ENCODE assay signal across 11 cellular contexts in the genomic region with DNA sequence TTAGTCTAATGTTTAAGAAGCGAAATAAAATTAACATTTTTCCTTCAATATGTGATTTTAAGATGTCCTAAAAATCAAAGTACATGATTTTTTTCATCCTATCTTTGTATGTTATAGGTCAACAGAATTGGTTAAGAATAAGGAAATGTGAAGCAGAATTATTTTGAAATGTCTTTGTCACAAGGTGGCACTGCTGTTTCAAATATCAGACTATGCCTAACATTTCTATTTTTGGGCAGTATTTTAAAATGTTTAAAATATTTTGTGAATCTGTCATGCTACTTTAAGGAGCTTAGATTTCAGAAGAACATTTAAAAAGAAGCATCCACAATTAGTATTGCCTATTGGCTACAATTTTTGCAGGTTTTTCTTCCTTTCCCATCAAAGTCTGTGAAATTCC. TPM values are rescaled to one million over a fixed set of nuclear protein-coding genes. Genes with fewer than 3 reads are reported as not detected.
DNase-seq lines count a peak whose midpoint lies in the region; ATAC-seq, FAIRE-seq and TF ChIP-seq lines count a peak whose summit lies in the region.
"Had no signal": no experiment of that assay in that cellular context is flagged by ENCODE, and none has a peak within 500 bp of the region (broad histone marks: within the 10 kb centered on the region; RNA-seq: fewer than 3 reads in every experiment).

No MANE protein-coding gene starts in this region.

- H3K36me3 Mint-ChIP-seq in MCF 10A (ENCODE audit: insufficient read depth, unreplicated experiment), result no peaks in the 10 kb centered on the region
- H3K36me3 Mint-ChIP-seq in type B pancreatic cell, result no peaks in the 10 kb centered on the region

- POLR2A ChIA-PET in MCF 10A (lab: Yijun Ruan, JAX), result interaction anchor here (0.5 kb wide), 1 partner anchor 729 kb away, joined by 3 read pairs; no protein-coding TSS in a partner anchor

- BruUV-seq in MCF 10A (replicated peaks; lab: Mats Ljungman, UMichigan) (no TSS peak), mammary epithelial cell (replicated peaks; lab: Mats Ljungman, UMichigan) (no TSS peak)

- no peak overlapping the region for H3K4me2 ChIP-seq in mammary epithelial cell (ENCODE audit: insufficient read depth, low read depth, low read length)

- H3K4me3 ChIP-seq in mammary epithelial cell (replicated peaks in 1 of 3; ENCODE audit: insufficient read depth in 1 of 3, low read depth in 2 of 3, low read length in 3 of 3) (no peak overlapping the region), heart left ventricle (no peak overlapping the region)

- 0% methylated on average over 1 of the region's 1 CpG for WGBS in mammary epithelial cell (ENCODE audit: low coverage, missing lambda C conversion rate)
- WGBS in heart left ventricle, 4 donors, result 24 to 32% (median 30%) methylated on average over 1 of the region's 1 CpG

- no peak for TF ChIP-seq POLR2A in heart left ventricle (IDR thresholded peaks at IDR 0.05)

- FAIRE-seq in endometrium (lab: Jason Lieb, UNC), result peak; percentile 15

- no peak overlapping the region for H2AFZ ChIP-seq in mammary epithelial cell (ENCODE audit: low read depth, low read length)

- CTCF ChIA-PET in MCF 10A (lab: Yijun Ruan, JAX) (interaction anchor here (0.9 to 3.0 kb wide), 3 partner anchors 12 to 344 kb away, joined by 3 to 20 read pairs (median 3); no protein-coding TSS in a partner anchor), mammary epithelial cell (lab: Charles Lee; ENCODE audit: low non-redundant PET) (no interaction called here)

- no peaks in the 10 kb centered on the region for H3K36me3 ChIP-seq in mammary epithelial cell (ENCODE audit: insufficient read depth, low read length)
- H3K36me3 ChIP-seq in heart left ventricle, result no peaks in the 10 kb centered on the region

- peak; percentile 42 for DNase-seq in MCF 10A (ENCODE audit: unreplicated experiment)
- no peak for DNase-seq in mammary epithelial cell
- DNase-seq in NCI-H446 (lab: John Stamatoyannopoulos, UW), result peak; percentile 62 to 72
- DNase-seq in type B pancreatic cell (ENCODE audit: extremely low spot score, unreplicated experiment), result no peak
- DNase-seq in activated CD4-positive, alpha-beta T cell treated with anti-CD3 and anti-CD28 coated beads for 1 hour, result no peak
- no peak for DNase-seq in heart left ventricle
- DNase-seq: NCI-H2081 treated with DMSO at 0.1 percent for 48 hours had no signal

- no peaks in the 10 kb centered on the region for H3K4me1 Mint-ChIP-seq in MCF 10A (ENCODE audit: insufficient read depth, unreplicated experiment)
- no peaks in the 10 kb centered on the region for H3K4me1 Mint-ChIP-seq in type B pancreatic cell (ENCODE audit: unreplicated experiment)

- H3K4me1 ChIP-seq in mammary epithelial cell (ENCODE audit: insufficient read depth, low read length), result no peaks in the 10 kb centered on the region
- H3K4me1 ChIP-seq in heart left ventricle, result no peaks in the 10 kb centered on the region

- H3K9me3 ChIP-seq in mammary epithelial cell (replicated peaks; ENCODE audit: insufficient read depth, low read length) (no peaks in the 10 kb centered on the region), heart left ventricle (no peaks in the 10 kb centered on the region)

- no peak overlapping the region for H3K27ac Mint-ChIP-seq in MCF 10A (ENCODE audit: low read depth, unreplicated experiment)
- no peak overlapping the region for H3K27ac Mint-ChIP-seq in type B pancreatic cell

- no peaks in the 10 kb centered on the region for H3K27me3 ChIP-seq in mammary epithelial cell (ENCODE audit: insufficient read depth, low read length)
- H3K27me3 ChIP-seq in heart left ventricle, result no peaks in the 10 kb centered on the region

- ATAC-seq in GM21825 (IDR thresholded peaks at IDR 0.05; ENCODE audit: unreplicated experiment), result no peak
- ATAC-seq in heart left ventricle, result no peak
- ATAC-seq: sciatic nerve had no signal

- intact Hi-C loops in MCF 10A (cut with micrococcal nuclease) (loop anchor here (1.0 to 5.0 kb wide), 2 partner anchors 344 to 994 kb away; no protein-coding TSS in a partner anchor), mammary epithelial cell (cut with micrococcal nuclease) (no loop called here), heart left ventricle (cut with DNase I) (loop anchor here in 4 of 10 donors (5.0 kb wide), 2 partner anchors 164 to 344 kb away; no protein-coding TSS in a partner anchor)

- no peaks in the 10 kb centered on the region for H4K20me1 ChIP-seq in mammary epithelial cell (ENCODE audit: insufficient read depth, low read length)

- in situ Hi-C loops in mammary epithelial cell (cut with MboI; ENCODE audit: low sequenced_read_pairs in 2 of 2), result no loop called here

- H3K9me3 Mint-ChIP-seq in MCF 10A (ENCODE audit: unreplicated experiment), result no peaks in the 10 kb centered on the region
- no peaks in the 10 kb centered on the region for H3K9me3 Mint-ChIP-seq in type B pancreatic cell

- no peak overlapping the region for H3K9ac ChIP-seq in mammary epithelial cell (ENCODE audit: insufficient read depth, low read length)

- H3K4me3 Mint-ChIP-seq in MCF 10A (ENCODE audit: unreplicated experiment), result no peak overlapping the region
- no peak overlapping the region for H3K4me3 Mint-ChIP-seq in type B pancreatic cell

- H3K27ac ChIP-seq in mammary epithelial cell (ENCODE audit: insufficient read depth, low read depth, low read length) (no peak overlapping the region), heart left ventricle (no peak overlapping the region)

- dilution Hi-C loops in mammary epithelial cell (cut with HindIII; ENCODE audit: low sequenced_read_pairs), result no loop called here

- peaks cover 5% of the 10 kb centered on the region for H3K27me3 Mint-ChIP-seq in MCF 10A (ENCODE audit: insufficient read depth, unreplicated experiment)
- H3K27me3 Mint-ChIP-seq in type B pancreatic cell, result no peaks in the 10 kb centered on the region

- no peaks in the 10 kb centered on the region for H3K79me2 ChIP-seq in mammary epithelial cell (ENCODE audit: insufficient read depth, low read length)

- TF ChIP-seq CTCF in MCF 10A (IDR thresholded peaks at IDR 0.05; ENCODE audit: unreplicated experiment), result peak; percentile 35
- peak in 1 of 2 donors; percentile 30 for TF ChIP-seq CTCF in mammary epithelial cell (conservative IDR thresholded peaks at IDR 0.05 in 1 of 2, IDR thresholded peaks at IDR 0.05 in 1 of 2; ENCODE audit: extremely low read depth in 1 of 2, insufficient read depth in 1 of 2, low read depth in 1 of 2, low read length in 2 of 2)
- TF ChIP-seq CTCF in type B pancreatic cell (conservative IDR thresholded peaks at IDR 0.05), result peak; percentile 72
- TF ChIP-seq CTCF in heart left ventricle (IDR thresholded peaks at IDR 0.05), result peak in 6 of 12 donors; percentile 13 to 32 (median 25)

RNA-seq across cellular contexts. Expression of gene AMY1C, which starts 38.7 kb away (rescaled TPM):
- total RNA-seq in MCF 10A (2022) (not detected in 2 replicates), mammary epithelial cell (not detected), type B pancreatic cell (ENCODE audit: low replicate concordance) (not detected in 2 replicates), heart left ventricle (not detected)
- polyA plus RNA-seq in mammary epithelial cell (not detected), heart left ventricle (not detected)
- not detected for polyA minus RNA-seq in mammary epithelial cell
- total RNA-seq: sciatic nerve, temporal lobe had no signal

Comparison
In these comparisons a context has a peak if more than half of its experiments do, and no peak if none do; other contexts are left out.
1. DNase-seq: peak in MCF 10A (single experiment) and NCI-H446 (2 of 2); none in mammary epithelial cell (single experiment), type B pancreatic cell (single experiment), activated CD4-positive, alpha-beta T cell treated with anti-CD3 and anti-CD28 coated beads for 1 hour (single experiment) and heart left ventricle (0 of 5).